Comparison of ENCODE assay signal across 8 cellular contexts in genomic region chr19:3556978-3557460, GRCh38. TPM values are rescaled to one million over a fixed set of nuclear protein-coding genes. Genes with fewer than 3 reads are reported as not detected.
A peak's percentile ranks its signal among the peaks of the same experiment; 100 is the strongest.
DNase-seq lines count a peak whose midpoint lies in the region; ATAC-seq, FAIRE-seq and TF ChIP-seq lines count a peak whose summit lies in the region.

No MANE protein-coding gene starts in this region.

- TF ChIP-seq CTCF in LNCaP clone FGC (IDR thresholded peaks at IDR 0.05; ENCODE audit: control insufficient read depth, extremely low read depth, insufficient read depth) = 0 out of 2 replicates have a peak, but pooled peaks have one; percentile 2
- peak in 1 of 2 donors; percentile 0 for TF ChIP-seq CTCF in endothelial cell of umbilical vein (IDR thresholded peaks at IDR 0.05; ENCODE audit: extremely low read depth in 1 of 2, insufficient read depth in 1 of 2, low read depth in 1 of 2, low read length in 2 of 2)
- peak; percentile 18 for TF ChIP-seq CTCF in neural crest cell (conservative IDR thresholded peaks at IDR 0.05)
- TF ChIP-seq CTCF in tibial artery (IDR thresholded peaks at IDR 0.05) = no peak

- H3K4me1 Mint-ChIP-seq in neural crest cell = peaks cover 25% of the 10 kb centered on the region

- peak; percentile 17 for ATAC-seq in GM21367 (IDR thresholded peaks at IDR 0.05; ENCODE audit: unreplicated experiment)

- H3K4me3 ChIP-seq in LNCaP clone FGC (ENCODE audit: low read depth, low read length) (peak overlapping the region; percentile 89), endothelial cell of umbilical vein (replicated peaks in 1 of 3; ENCODE audit: insufficient read depth in 1 of 3, low read depth in 1 of 3, low read length in 3 of 3) (peak overlapping the region; percentile 49 to 63 (median 58)), tibial artery (peak overlapping the region; percentile 74 to 95)

- H3K27me3 ChIP-seq in endothelial cell of umbilical vein (ENCODE audit: control insufficient read depth in 2 of 2, insufficient read depth in 2 of 2, low read length in 2 of 2) = no peaks in the 10 kb centered on the region
- no peaks in the 10 kb centered on the region for H3K27me3 ChIP-seq in tibial artery

- peak overlapping the region; percentile 30 for H2AFZ ChIP-seq in endothelial cell of umbilical vein (ENCODE audit: low read depth, low read length)

- peak overlapping the region; percentile 69 for H3K4me2 ChIP-seq in endothelial cell of umbilical vein (ENCODE audit: insufficient read depth, low read length)

- H3K36me3 Mint-ChIP-seq in neural crest cell (ENCODE audit: low read depth) = no peaks in the 10 kb centered on the region

- H3K9ac ChIP-seq in endothelial cell of umbilical vein (replicated peaks; ENCODE audit: extremely low read depth, insufficient read depth, low read length) = peak overlapping the region; percentile 52

- H3K27me3 Mint-ChIP-seq in neural crest cell (ENCODE audit: low read depth) = peaks cover 2% of the 10 kb centered on the region

- H3K4me3 Mint-ChIP-seq in neural crest cell = peak overlapping the region; percentile 93

- H3K27ac ChIP-seq in endothelial cell of umbilical vein (ENCODE audit: insufficient read depth, low read depth, low read length) (peak overlapping the region; percentile 21), tibial artery (peak overlapping the region; percentile 79 to 82)

- H3K4me1 ChIP-seq in endothelial cell of umbilical vein (ENCODE audit: control insufficient read depth, extremely low read depth, insufficient read depth, low read length) = peaks cover 25% of the 10 kb centered on the region
- peaks cover 0 to 22% (median 19%) of the 10 kb centered on the region in 4 donors for H3K4me1 ChIP-seq in tibial artery

- intact Hi-C loops in endothelial cell of umbilical vein (cut with micrococcal nuclease) = loop anchor here (1.0 kb wide), 1 partner anchor 15 kb away; the partner anchor contains the start of gene HMG20B
- intact Hi-C loops in tibial artery (cut with DNase I; ENCODE audit: low total_unique reads) = no loop called here

- no peaks in the 10 kb centered on the region for H4K20me1 ChIP-seq in endothelial cell of umbilical vein (replicated peaks; ENCODE audit: control insufficient read depth, extremely low read depth, insufficient read depth, low read length)

- H3K79me2 ChIP-seq in endothelial cell of umbilical vein (ENCODE audit: control insufficient read depth, insufficient read depth, low read length) = peaks cover 38% of the 10 kb centered on the region

- POLR2A ChIA-PET in endothelial cell of umbilical vein (lab: Charles Lee) = interaction anchor here (1.5 kb wide), 1 partner anchor 17 kb away, joined by 6 read pairs; no protein-coding TSS in a partner anchor

- no TSS peak for BruUV-seq in endothelial cell of umbilical vein (replicated peaks; lab: Mats Ljungman, UMichigan)

- CTCF ChIA-PET in endothelial cell of umbilical vein (lab: Charles Lee) = interaction anchor here (0.5 to 6.4 kb wide), 6 partner anchors 11 to 51 kb away, joined by 3 to 34 read pairs (median 8); partner anchors contain the start of gene GIPC3

- peak overlapping the region; percentile 71 for H3K27ac Mint-ChIP-seq in neural crest cell (ENCODE audit: unreplicated experiment)

- no peak for TF ChIP-seq POLR2A in endothelial cell of umbilical vein (IDR thresholded peaks at IDR 0.05; ENCODE audit: low read depth, low read length)

- dilution Hi-C loops in endothelial cell of umbilical vein (cut with MboI; ENCODE audit: extremely low pct_ligation_motif_present, low sequenced_read_pairs) = no loop called here

- H3K9me3 ChIP-seq in endothelial cell of umbilical vein (replicated peaks; ENCODE audit: control insufficient read depth, insufficient read depth, low read length) = no peaks in the 10 kb centered on the region
- H3K9me3 ChIP-seq in tibial artery = no peaks in the 10 kb centered on the region

- H3K36me3 ChIP-seq in endothelial cell of umbilical vein (ENCODE audit: control insufficient read depth in 2 of 2, extremely low read depth in 1 of 2, insufficient read depth in 2 of 2, low read length in 2 of 2) (no peaks in the 10 kb centered on the region), tibial artery (no peaks in the 10 kb centered on the region)

- FAIRE-seq in endothelial cell of umbilical vein (lab: Jason Lieb, UNC) = peak; percentile 35

- DNase-seq in CD1c-positive myeloid dendritic cell (ENCODE audit: extremely low spot score) = peak; percentile 47
- DNase-seq in LNCaP clone FGC (ENCODE audit: low read depth) = no peak
- DNase-seq in activated CD8-positive, alpha-beta memory T cell treated with anti-CD3 and anti-CD28 coated beads for 1 hour (ENCODE audit: extremely low read depth in 1 of 2, low read depth in 1 of 2) = peak; percentile 24 to 48
- DNase-seq in endothelial cell of umbilical vein (ENCODE audit: low read depth, low spot score) = peak; percentile 40
- no peak for DNase-seq in neural crest cell (ENCODE audit: low read depth, low spot score)
- peak in 1 of 2 donors; percentile 72 for DNase-seq in tibial artery
- DNase-seq in SIG-M5 (lab: John Stamatoyannopoulos, UW) = no peak

- no peaks in the 10 kb centered on the region for H3K9me3 Mint-ChIP-seq in neural crest cell

- no peaks in the 10 kb centered on the region for H3K9me1 ChIP-seq in endothelial cell of umbilical vein (replicated peaks; ENCODE audit: control insufficient read depth, extremely low read depth, insufficient read depth, low read length)

TF ChIP-seq in endothelial cell of umbilical vein, 7 proteins besides CTCF, POLR2A, EP300 and RAD21:
- TF ChIP-seq POLR2AphosphoS5 (IDR thresholded peaks at IDR 0.05; ENCODE audit: insufficient read depth, low read depth, low read length) (no peak), FOS (IDR thresholded peaks at IDR 0.05; ENCODE audit: borderline replicate concordance, insufficient read depth, low read length) (peak; percentile 19)

RNA-seq across cellular contexts. Expression of gene MFSD12, which starts 0.4 kb away (rescaled TPM):
- total RNA-seq in endothelial cell of umbilical vein (78.9 and 80.4 TPM in 2 replicates), neural crest cell (72.7 and 79.1 TPM in 2 replicates)
- 51.7 and 66.9 TPM in 2 replicates for polyA plus RNA-seq in endothelial cell of umbilical vein
- 27.4 and 38.4 TPM in 2 replicates for polyA plus RNA-seq in endothelial cell of umbilical vein (2011; cell fraction: cytosol; rRNA removed)
- polyA plus RNA-seq in endothelial cell of umbilical vein (2011; cell fraction: nucleus; rRNA removed) = 102 and 113 TPM in 2 replicates
- polyA plus RNA-seq in endothelial cell of umbilical vein (2012) = 49.8 and 67.4 TPM in 2 replicates
- polyA minus RNA-seq in endothelial cell of umbilical vein = 34.5 and 41.8 TPM in 2 replicates
- 649 TPM for polyA minus RNA-seq in endothelial cell of umbilical vein (2011; cell fraction: cytosol; rRNA and poly(A)+ RNA removed)
- 24.4 and 34.2 TPM in 2 replicates for polyA minus RNA-seq in endothelial cell of umbilical vein (2011; cell fraction: nucleus; rRNA and poly(A)+ RNA removed)

RNA-seq across cellular contexts. Expression of gene HMG20B, which starts 15.7 kb away (rescaled TPM):
- total RNA-seq in endothelial cell of umbilical vein (98.0 and 98.2 TPM in 2 replicates), neural crest cell (76.2 and 79.6 TPM in 2 replicates)
- polyA plus RNA-seq in endothelial cell of umbilical vein = 53.2 and 63.9 TPM in 2 replicates
- 43.3 and 57.2 TPM in 2 replicates for polyA plus RNA-seq in endothelial cell of umbilical vein (2011; cell fraction: cytosol; rRNA removed)
- 104 and 115 TPM in 2 replicates for polyA plus RNA-seq in endothelial cell of umbilical vein (2011; cell fraction: nucleus; rRNA removed)
- polyA plus RNA-seq in endothelial cell of umbilical vein (2012) = 55.7 and 69.0 TPM in 2 replicates
- 14.0 and 17.1 TPM in 2 replicates for polyA minus RNA-seq in endothelial cell of umbilical vein
- polyA minus RNA-seq in endothelial cell of umbilical vein (2011; cell fraction: cytosol; rRNA and poly(A)+ RNA removed) = 123 TPM
- polyA minus RNA-seq in endothelial cell of umbilical vein (2011; cell fraction: nucleus; rRNA and poly(A)+ RNA removed) = 11.3 and 18.5 TPM in 2 replicates

RNA-seq across cellular contexts. Expression of gene TEKTIP1, which starts 18.0 kb away (rescaled TPM):
- total RNA-seq in endothelial cell of umbilical vein (0.53 and 0.73 TPM in 2 replicates), neural crest cell (1.1 and 2.0 TPM in 2 replicates)
- not detected in 2 replicates for polyA plus RNA-seq in endothelial cell of umbilical vein
- polyA plus RNA-seq in endothelial cell of umbilical vein (2011; cell fraction: cytosol; rRNA removed) = not detected in 2 replicates
- not detected in 2 replicates for polyA plus RNA-seq in endothelial cell of umbilical vein (2011; cell fraction: nucleus; rRNA removed)
- 0.83 TPM in 1 of 2 replicates, not detected in the other for polyA plus RNA-seq in endothelial cell of umbilical vein (2012)
- not detected in 2 replicates for polyA minus RNA-seq in endothelial cell of umbilical vein
- not detected for polyA minus RNA-seq in endothelial cell of umbilical vein (2011; cell fraction: cytosol; rRNA and poly(A)+ RNA removed)
- not detected in 2 replicates for polyA minus RNA-seq in endothelial cell of umbilical vein (2011; cell fraction: nucleus; rRNA and poly(A)+ RNA removed)

RNA-seq across cellular contexts. Expression of gene GIPC3, which starts 28.3 kb away (rescaled TPM):
- total RNA-seq in endothelial cell of umbilical vein (6.6 and 7.1 TPM in 2 replicates), neural crest cell (0.19 and 0.25 TPM in 2 replicates)
- polyA plus RNA-seq in endothelial cell of umbilical vein = 1.9 and 2.2 TPM in 2 replicates
- 1.9 and 2.1 TPM in 2 replicates for polyA plus RNA-seq in endothelial cell of umbilical vein (2011; cell fraction: cytosol; rRNA removed)
- polyA plus RNA-seq in endothelial cell of umbilical vein (2011; cell fraction: nucleus; rRNA removed) = 2.3 and 2.8 TPM in 2 replicates
- 1.1 and 1.5 TPM in 2 replicates for polyA plus RNA-seq in endothelial cell of umbilical vein (2012)
- 1.8 and 2.5 TPM in 2 replicates for polyA minus RNA-seq in endothelial cell of umbilical vein
- 6.8 TPM for polyA minus RNA-seq in endothelial cell of umbilical vein (2011; cell fraction: cytosol; rRNA and poly(A)+ RNA removed)
- 0.43 and 0.63 TPM in 2 replicates for polyA minus RNA-seq in endothelial cell of umbilical vein (2011; cell fraction: nucleus; rRNA and poly(A)+ RNA removed)

RNA-seq across cellular contexts. Expression of gene TBXA2R, which starts 49.7 kb away (rescaled TPM):
- 2.9 and 3.4 TPM in 2 replicates for total RNA-seq in endothelial cell of umbilical vein
- 2.4 TPM in 2 replicates for polyA plus RNA-seq in endothelial cell of umbilical vein
- 1.3 and 1.6 TPM in 2 replicates for polyA plus RNA-seq in endothelial cell of umbilical vein (2011; cell fraction: cytosol; rRNA removed)
- 0.65 and 1.4 TPM in 2 replicates for polyA plus RNA-seq in endothelial cell of umbilical vein (2011; cell fraction: nucleus; rRNA removed)
- 1.3 and 2.0 TPM in 2 replicates for polyA plus RNA-seq in endothelial cell of umbilical vein (2012)
- polyA minus RNA-seq in endothelial cell of umbilical vein = 0.95 and 1.2 TPM in 2 replicates
- 3.9 TPM for polyA minus RNA-seq in endothelial cell of umbilical vein (2011; cell fraction: cytosol; rRNA and poly(A)+ RNA removed)
- 0.24 and 0.38 TPM in 2 replicates for polyA minus RNA-seq in endothelial cell of umbilical vein (2011; cell fraction: nucleus; rRNA and poly(A)+ RNA removed)
- total RNA-seq in neural crest cell = 0.23 and 0.52 TPM in 2 replicates

Comparison
In these comparisons a context has a peak if more than half of its experiments do, and no peak if none do; other contexts are left out.
1. DNase-seq: peak in CD1c-positive myeloid dendritic cell (single experiment), activated CD8-positive, alpha-beta memory T cell treated with anti-CD3 and anti-CD28 coated beads for 1 hour (2 of 2) and endothelial cell of umbilical vein (single experiment); none in LNCaP clone FGC (single experiment), neural crest cell (single experiment) and SIG-M5 (single experiment).
2. CTCF ChIP-seq: peak in LNCaP clone FGC (single experiment) and neural crest cell (single experiment); none in tibial artery (0 of 2).
3. Peak in every context shown above with its lines, with median percentiles within 50 percentile points of each other: H3K4me3 ChIP-seq.